23 cellular contexts compared by ENCODE assay signal in the genomic region with DNA sequence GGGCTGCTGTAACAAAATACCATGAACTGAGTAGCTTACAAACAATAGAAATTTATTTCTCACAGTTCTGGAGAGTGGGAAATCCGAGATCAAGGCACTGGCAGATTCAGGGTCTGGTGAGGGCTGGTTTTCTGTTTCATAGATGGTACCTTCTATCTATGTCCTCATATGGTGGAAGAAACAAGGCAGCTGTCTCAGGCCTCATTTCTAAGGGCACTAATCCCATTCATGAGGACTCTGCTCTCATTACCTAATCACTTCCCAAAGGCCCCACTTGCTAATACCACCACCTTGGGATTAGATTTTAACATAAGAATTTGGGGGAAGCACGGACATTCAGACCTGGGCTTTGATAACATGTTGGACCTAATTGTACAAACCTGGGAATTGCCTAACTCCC. TPM values are rescaled to one million over a fixed set of nuclear protein-coding genes. Genes with fewer than 3 reads are reported as not detected.
DNase-seq lines count a peak whose midpoint lies in the region; ATAC-seq and TF ChIP-seq lines count a peak whose summit lies in the region.
"Had no signal": no experiment of that assay in that cellular context is flagged by ENCODE, and none has a peak within 500 bp of the region (broad histone marks: within the 10 kb centered on the region; RNA-seq: fewer than 3 reads in every experiment).

No MANE protein-coding gene starts in this region.

- H3K4me3 Mint-ChIP-seq in activated CD4-positive, alpha-beta T cell treated with anti-CD3 and anti-CD28 coated beads, Interleukin-2, amount 10 ng/mL, durations not matched to agents 24 days and 14 days = no peak overlapping the region
- H3K4me3 Mint-ChIP-seq in WTC11 = no peak overlapping the region
- no peak overlapping the region for H3K4me3 Mint-ChIP-seq in neural progenitor cell
- no peak overlapping the region for H3K4me3 Mint-ChIP-seq in activated naive CD8-positive, alpha-beta T cell treated with anti-CD3 and anti-CD28 coated beads for 36 hours
- H3K4me3 Mint-ChIP-seq: CD14-positive monocyte; CD4-positive, alpha-beta T cell; CD8-positive, alpha-beta memory T cell had no signal

- no peaks in the 10 kb centered on the region for H3K9me3 Mint-ChIP-seq in activated CD4-positive, alpha-beta T cell treated with anti-CD3 and anti-CD28 coated beads, Interleukin-2, amount 10 ng/mL, durations not matched to agents 24 days and 14 days
- H3K9me3 Mint-ChIP-seq in WTC11 = no peaks in the 10 kb centered on the region
- H3K9me3 Mint-ChIP-seq in neural progenitor cell = no peaks in the 10 kb centered on the region
- H3K9me3 Mint-ChIP-seq in activated naive CD8-positive, alpha-beta T cell treated with anti-CD3 and anti-CD28 coated beads for 36 hours = no peaks in the 10 kb centered on the region
- H3K9me3 Mint-ChIP-seq: CD14-positive monocyte; CD4-positive, alpha-beta T cell; CD8-positive, alpha-beta memory T cell had no signal

- H3F3A ChIP-seq in neural progenitor cell (ENCODE audit: low read depth) = no peaks in the 10 kb centered on the region

- no peaks in the 10 kb centered on the region for H3K27me3 ChIP-seq in neural progenitor cell
- H3K27me3 ChIP-seq: BE2C; BLaER1 treated with 17β-estradiol and CSF1 and Interleukin-3, amounts not matched to agents 10 nM and 100 nM had no signal

- no peak for TF ChIP-seq CTCF in WTC11 (IDR thresholded peaks at IDR 0.05)
- no peak for TF ChIP-seq CTCF in neural progenitor cell (IDR thresholded peaks at IDR 0.05)

- CTCF ChIA-PET in WTC11 (lab: Charles Lee) (no interaction called here), HEK293T (lab: Yijun Ruan, JAX) (no interaction called here)

- ATAC-seq in WTC11 (peak; percentile 39), GM18519 (IDR thresholded peaks at IDR 0.05; ENCODE audit: low FRiP score, unreplicated experiment) (no peak)
- ATAC-seq: A549 had no signal

- intact Hi-C loops in activated CD4-positive, alpha-beta T cell treated with anti-CD3 and anti-CD28 coated beads, Interleukin-2, amount 10 ng/mL, durations not matched to agents 24 days and 14 days (cut with micrococcal nuclease) = no loop called here

- H3K4me1 ChIP-seq in neural progenitor cell = peaks cover 8% of the 10 kb centered on the region

- H3K36me3 Mint-ChIP-seq in activated CD4-positive, alpha-beta T cell treated with anti-CD3 and anti-CD28 coated beads, Interleukin-2, amount 10 ng/mL, durations not matched to agents 24 days and 14 days (ENCODE audit: low read depth) = no peaks in the 10 kb centered on the region
- no peaks in the 10 kb centered on the region for H3K36me3 Mint-ChIP-seq in WTC11
- H3K36me3 Mint-ChIP-seq in neural progenitor cell = no peaks in the 10 kb centered on the region
- H3K36me3 Mint-ChIP-seq in activated naive CD8-positive, alpha-beta T cell treated with anti-CD3 and anti-CD28 coated beads for 36 hours = no peaks in the 10 kb centered on the region
- H3K36me3 Mint-ChIP-seq: CD14-positive monocyte had no signal

- peak; percentile 42 for TF ChIP-seq POLR2A in erythroblast (IDR thresholded peaks at IDR 0.05; ENCODE audit: low read length)

- POLR2A ChIA-PET in WTC11 (lab: Charles Lee) = no interaction called here
- POLR2A ChIA-PET in HEK293T (lab: Yijun Ruan, JAX) = interaction anchor here (1.7 to 3.1 kb wide), 2 partner anchors 13 to 52 kb away, joined by 4 to 12 read pairs; a partner anchor contains a TSS

- DNase-seq in activated CD4-positive, alpha-beta T cell treated with anti-CD3 and anti-CD28 coated beads, Interleukin-2, amount 10 ng/mL, durations not matched to agents 24 days and 14 days = peak; percentile 27
- no peak for DNase-seq in activated CD4-positive, alpha-beta T cell treated with anti-CD3 and anti-CD28 coated beads for 48 hours
- DNase-seq in WTC11 (ENCODE audit: low spot score) (no peak), erythroblast (lab: John Stamatoyannopoulos, UW) (no peak), neural progenitor cell (ENCODE audit: low spot score) (peak; percentile 29), HEK293T (ENCODE audit: extremely low spot score) (no peak)
- no peak for DNase-seq in activated naive CD8-positive, alpha-beta T cell treated with anti-CD3 and anti-CD28 coated beads for 36 hours
- DNase-seq: 8988T; ACHN; BE2C; CD4-positive, alpha-beta T cell; CD8-positive, alpha-beta memory T cell; DMS 273 treated with DMSO at 0.1 percent for 48 hours; DMS79 treated with DMSO at 0.1 percent for 48 hours; GF-D8; H7; HCEC 1CT had no signal

- H3K79me2 ChIP-seq in neural progenitor cell (ENCODE audit: low read depth) = no peaks in the 10 kb centered on the region

- peak overlapping the region; percentile 1 for H3K27ac ChIP-seq in neural progenitor cell
- H3K27ac ChIP-seq: A549; BLaER1 treated with 17β-estradiol and CSF1 and Interleukin-3, amounts not matched to agents 10 nM and 100 nM had no signal

- H4K20me1 ChIP-seq in neural progenitor cell (ENCODE audit: low read depth) = no peaks in the 10 kb centered on the region
- H4K20me1 ChIP-seq: BLaER1 treated with 17β-estradiol and CSF1 and Interleukin-3, amounts not matched to agents 10 nM and 100 nM had no signal

- peaks cover 9% of the 10 kb centered on the region for H3K27me3 Mint-ChIP-seq in activated CD4-positive, alpha-beta T cell treated with anti-CD3 and anti-CD28 coated beads, Interleukin-2, amount 10 ng/mL, durations not matched to agents 24 days and 14 days
- H3K27me3 Mint-ChIP-seq in WTC11 (ENCODE audit: low read depth) = no peaks in the 10 kb centered on the region; the same call in 1 of the 2 replicates
- no peaks in the 10 kb centered on the region for H3K27me3 Mint-ChIP-seq in neural progenitor cell (ENCODE audit: insufficient read depth, low read depth)
- no peaks in the 10 kb centered on the region for H3K27me3 Mint-ChIP-seq in activated naive CD8-positive, alpha-beta T cell treated with anti-CD3 and anti-CD28 coated beads for 36 hours
- H3K27me3 Mint-ChIP-seq: CD4-positive, alpha-beta T cell; CD8-positive, alpha-beta memory T cell had no signal

- no peak overlapping the region for H3K4me2 ChIP-seq in neural progenitor cell
- H3K4me2 ChIP-seq: A549; BLaER1 treated with 17β-estradiol and CSF1 and Interleukin-3, amounts not matched to agents 10 nM and 100 nM had no signal

- H3K27ac Mint-ChIP-seq in activated CD4-positive, alpha-beta T cell treated with anti-CD3 and anti-CD28 coated beads, Interleukin-2, amount 10 ng/mL, durations not matched to agents 24 days and 14 days = no peak overlapping the region
- H3K27ac Mint-ChIP-seq in WTC11 = no peak overlapping the region
- H3K27ac Mint-ChIP-seq in neural progenitor cell = no peak overlapping the region
- no peak overlapping the region for H3K27ac Mint-ChIP-seq in activated naive CD8-positive, alpha-beta T cell treated with anti-CD3 and anti-CD28 coated beads for 36 hours
- H3K27ac Mint-ChIP-seq: CD14-positive monocyte; CD4-positive, alpha-beta T cell; CD8-positive, alpha-beta memory T cell had no signal

- no peak overlapping the region for H3K9ac ChIP-seq in neural progenitor cell
- H3K9ac ChIP-seq: BLaER1 treated with 17β-estradiol and CSF1 and Interleukin-3, amounts not matched to agents 10 nM and 100 nM had no signal

- no peaks in the 10 kb centered on the region for H3K36me3 ChIP-seq in neural progenitor cell
- H3K36me3 ChIP-seq: BE2C; BLaER1 treated with 17β-estradiol and CSF1 and Interleukin-3, amounts not matched to agents 10 nM and 100 nM had no signal

- H3K9me3 ChIP-seq in neural progenitor cell (ENCODE audit: low read depth) = no peaks in the 10 kb centered on the region
- H3K9me3 ChIP-seq: A549; BE2C; BLaER1 treated with 17β-estradiol and CSF1 and Interleukin-3, amounts not matched to agents 10 nM and 100 nM had no signal

- H2AFZ ChIP-seq in neural progenitor cell (replicated peaks) = no peak overlapping the region

- no peak overlapping the region for H3K4me3 ChIP-seq in neural progenitor cell
- H3K4me3 ChIP-seq: A549; BLaER1 treated with 17β-estradiol and CSF1 and Interleukin-3, amounts not matched to agents 10 nM and 100 nM had no signal

- peaks cover 2% of the 10 kb centered on the region for H3K4me1 Mint-ChIP-seq in activated CD4-positive, alpha-beta T cell treated with anti-CD3 and anti-CD28 coated beads, Interleukin-2, amount 10 ng/mL, durations not matched to agents 24 days and 14 days
- H3K4me1 Mint-ChIP-seq in WTC11 (0 out of 2 replicates have a peak, but pooled peaks cover 3% of the 10 kb centered on the region), neural progenitor cell (no peaks in the 10 kb centered on the region)
- no peaks in the 10 kb centered on the region for H3K4me1 Mint-ChIP-seq in activated naive CD8-positive, alpha-beta T cell treated with anti-CD3 and anti-CD28 coated beads for 36 hours
- H3K4me1 Mint-ChIP-seq: CD14-positive monocyte had no signal

TF ChIP-seq in WTC11, 78 proteins besides CTCF, POLR2A, EP300 and RAD21:
- no peak for TF ChIP-seq HMGA2 (CRISPR knock-in tag; IDR thresholded peaks at IDR 0.05)
- TF ChIP-seq IRF2 (CRISPR knock-in tag; IDR thresholded peaks at IDR 0.05; ENCODE audit: borderline replicate concordance, low read depth) = no peak
- no peak for TF ChIP-seq ATF1 (CRISPR knock-in tag; IDR thresholded peaks at IDR 0.05)

TF ChIP-seq in HEK293T, 16 proteins besides CTCF, POLR2A, EP300 and RAD21:
- TF ChIP-seq SUZ12 (IDR thresholded peaks at IDR 0.05) (no peak), NFRKB (IDR thresholded peaks at IDR 0.05) (no peak), CTBP1 (IDR thresholded peaks at IDR 0.05; ENCODE audit: borderline replicate concordance) (no peak), BHLHE40 (IDR thresholded peaks at IDR 0.05; ENCODE audit: borderline replicate concordance) (no peak), LEF1 (IDR thresholded peaks at IDR 0.05; ENCODE audit: borderline replicate concordance) (no peak), ZNF384 (IDR thresholded peaks at IDR 0.05) (no peak), HDGF (IDR thresholded peaks at IDR 0.05; ENCODE audit: borderline replicate concordance) (no peak), SP1 (IDR thresholded peaks at IDR 0.05) (no peak)

RNA-seq across cellular contexts. Expression of a gene that starts 13.5 kb away (rescaled TPM):
- total RNA-seq in activated CD4-positive, alpha-beta T cell treated with anti-CD3 and anti-CD28 coated beads, Interleukin-2, amount 10 ng/mL, durations not matched to agents 24 days and 14 days = 4.0 and 4.2 TPM in 2 replicates
- total RNA-seq in WTC11 (2021) = 2.7 to 5.7 TPM (median 4.5 TPM) in 3 replicates
- 3.6 and 4.4 TPM in 2 replicates for total RNA-seq in neural progenitor cell (ENCODE audit: low replicate concordance)
- 1 to 10 TPM; 6.1 to 6.2 TPM for total RNA-seq in activated naive CD8-positive, alpha-beta T cell treated with anti-CD3 and anti-CD28 coated beads for 36 hours

RNA-seq across cellular contexts. Expression of a gene that starts 22.7 kb away (rescaled TPM):
- not detected in 2 replicates for total RNA-seq in activated CD4-positive, alpha-beta T cell treated with anti-CD3 and anti-CD28 coated beads, Interleukin-2, amount 10 ng/mL, durations not matched to agents 24 days and 14 days
- total RNA-seq in WTC11 (2021) (not detected in 3 replicates), neural progenitor cell (ENCODE audit: low replicate concordance) (not detected in 2 replicates)
- total RNA-seq in activated naive CD8-positive, alpha-beta T cell treated with anti-CD3 and anti-CD28 coated beads for 36 hours = not detected
- total RNA-seq: CD4-positive, alpha-beta T cell; CD8-positive, alpha-beta memory T cell; G401; H1; H7 had no signal

RNA-seq across cellular contexts. Expression of a gene that starts 40.2 kb away (rescaled TPM):
- total RNA-seq in activated CD4-positive, alpha-beta T cell treated with anti-CD3 and anti-CD28 coated beads, Interleukin-2, amount 10 ng/mL, durations not matched to agents 24 days and 14 days = 0.33 and 0.56 TPM in 2 replicates
- total RNA-seq in WTC11 (2021) (0.09 to 0.13 TPM (median 0.11 TPM) in 3 replicates), neural progenitor cell (ENCODE audit: low replicate concordance) (0.12 TPM in 1 of 2 replicates, not detected in the other)
- total RNA-seq in activated naive CD8-positive, alpha-beta T cell treated with anti-CD3 and anti-CD28 coated beads for 36 hours = under 1 TPM; 0.34 to 0.52 TPM
- total RNA-seq: G401, H1, H7 had no signal

Comparison
In these comparisons a context has a peak if more than half of its experiments do, and no peak if none do; other contexts are left out.
1. DNase-seq: peak in activated CD4-positive, alpha-beta T cell treated with anti-CD3 and anti-CD28 coated beads, Interleukin-2, amount 10 ng/mL, durations not matched to agents 24 days and 14 days (single experiment) and neural progenitor cell (single experiment); none in activated CD4-positive, alpha-beta T cell treated with anti-CD3 and anti-CD28 coated beads for 48 hours (single experiment), WTC11 (single experiment), erythroblast (0 of 2), HEK293T (single experiment) and activated naive CD8-positive, alpha-beta T cell treated with anti-CD3 and anti-CD28 coated beads for 36 hours (single experiment).